8 cellular contexts compared by ENCODE assay signal in the genomic region with DNA sequence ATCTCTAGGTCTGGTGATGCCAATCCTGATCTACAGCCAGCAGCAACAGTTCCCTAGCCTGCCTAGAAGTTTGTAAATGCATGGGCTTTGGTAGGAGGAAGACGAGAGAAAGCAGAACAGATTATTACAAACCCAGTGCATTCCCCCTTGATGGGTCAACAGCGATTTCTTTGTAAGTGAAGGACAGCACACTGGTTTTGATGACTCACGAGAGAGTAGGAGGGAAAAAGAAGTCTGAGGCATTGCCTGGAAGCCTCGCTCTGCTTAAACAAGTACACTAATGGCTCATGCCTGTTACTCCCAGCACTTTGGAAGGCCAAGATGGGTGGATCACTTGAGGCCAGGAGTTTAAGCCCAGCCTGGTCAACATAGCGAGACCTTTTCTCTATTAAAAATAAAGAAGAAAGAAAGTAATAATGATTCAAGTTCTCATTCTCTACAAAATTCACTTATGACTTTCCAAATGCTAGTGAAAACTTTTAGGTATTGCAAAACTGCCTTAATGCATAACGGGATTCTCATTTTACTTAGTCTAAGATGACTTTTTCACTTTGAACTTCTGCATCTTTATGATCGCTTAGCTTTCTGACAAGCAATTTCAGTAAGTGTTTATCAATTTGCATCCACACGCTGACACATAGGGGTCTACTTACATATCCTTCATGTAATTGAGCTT. TPM values are rescaled to one million over a fixed set of nuclear protein-coding genes. Genes with fewer than 3 reads are reported as not detected.
DNase-seq lines count a peak whose midpoint lies in the region; FAIRE-seq and TF ChIP-seq lines count a peak whose summit lies in the region.

No MANE protein-coding gene starts in this region.

- TF ChIP-seq CTCF in HFFc6 (IDR thresholded peaks at IDR 0.05) (no peak), right atrium auricular region (IDR thresholded peaks at IDR 0.05) (no peak), stomach (IDR thresholded peaks at IDR 0.05) (no peak)

- no peak overlapping the region for H3K4me2 ChIP-seq in neuronal stem cell (ENCODE audit: insufficient read depth, low read length, poor library complexity, severe bottlenecking)

- no peak overlapping the region for H2AFZ ChIP-seq in neuronal stem cell (ENCODE audit: low read length)

- peak overlapping the region; percentile 63 for H3K4me3 Mint-ChIP-seq in HFFc6

- no peaks in the 10 kb centered on the region for H3K36me3 Mint-ChIP-seq in HFFc6 (ENCODE audit: low read depth)

- no peak for TF ChIP-seq EP300 in stomach (IDR thresholded peaks at IDR 0.05)

- no peaks in the 10 kb centered on the region for H3K79me1 ChIP-seq in neuronal stem cell (ENCODE audit: low read depth, low read length)

- peaks cover 51% of the 10 kb centered on the region for H3K4me1 Mint-ChIP-seq in HFFc6 (ENCODE audit: low read depth)

- WGBS in stomach, 5 donors, result 43 to 49% (median 44%) methylated on average over 8 of the region's 8 CpGs
- WGBS in neuronal stem cell (ENCODE audit: extremely low coverage in 2 of 2, insufficient read length in 2 of 2, insufficient replicate concordance in 1 of 2), 2 donors, result no CpG with 5 or more reads among the region's 8 CpGs

- H3K23ac ChIP-seq in neuronal stem cell (ENCODE audit: low read depth, low read length, poor library complexity), result no peak overlapping the region

- H2BK5ac ChIP-seq in neuronal stem cell (ENCODE audit: low read length), result no peak overlapping the region

- peak overlapping the region in 1 of 2 donors; percentile 19 for H3K27ac ChIP-seq in right atrium auricular region
- H3K27ac ChIP-seq in stomach, result peak overlapping the region in 4 of 5 donors; percentile 5 to 76 (median 62)
- no peak overlapping the region for H3K27ac ChIP-seq in neuronal stem cell (replicated peaks; ENCODE audit: low read length)

- no peaks in the 10 kb centered on the region for H3K9me3 Mint-ChIP-seq in HFFc6

- H3K27me3 Mint-ChIP-seq in HFFc6 (ENCODE audit: insufficient read depth), result no peaks in the 10 kb centered on the region

- no peak overlapping the region for H3K4ac ChIP-seq in neuronal stem cell (ENCODE audit: low read length)

- intact Hi-C loops in stomach (cut with DNase I; ENCODE audit: low total_unique reads), result no loop called here

- no peak overlapping the region for H3K9ac ChIP-seq in neuronal stem cell (ENCODE audit: low read depth, low read length, poor library complexity)

- no peak overlapping the region for H4K91ac ChIP-seq in neuronal stem cell (ENCODE audit: low read depth, low read length, poor library complexity)

- H4K8ac ChIP-seq in neuronal stem cell (ENCODE audit: low read depth, low read length), result no peak overlapping the region

- DNase-seq in HFFc6 (peak; percentile 94), right atrium auricular region (ENCODE audit: low spot score) (peak; percentile 76), stomach (peak; percentile 35), neuronal stem cell (ENCODE audit: low spot score) (no peak), DMS53 (lab: John Stamatoyannopoulos, UW) (no peak), GDM1 (lab: John Stamatoyannopoulos, UW) (no peak), COLO668 (lab: John Stamatoyannopoulos, UW; ENCODE audit: unreplicated experiment) (no peak)

- H3K27me3 ChIP-seq in right atrium auricular region (no peaks in the 10 kb centered on the region), stomach (no peaks in the 10 kb centered on the region), neuronal stem cell (ENCODE audit: control insufficient read depth in 3 of 3, insufficient read depth in 3 of 3, low read depth in 1 of 3, low read length in 3 of 3) (no peaks in the 10 kb centered on the region)

- no peak overlapping the region for H2BK12ac ChIP-seq in neuronal stem cell (ENCODE audit: low read length)

- H3K36me3 ChIP-seq in right atrium auricular region (no peaks in the 10 kb centered on the region), stomach (no peaks in the 10 kb centered on the region), neuronal stem cell (replicated peaks in 1 of 2; ENCODE audit: control insufficient read depth in 2 of 2, insufficient read depth in 2 of 2, low read length in 2 of 2) (no peaks in the 10 kb centered on the region)

- FAIRE-seq in TTC549 (lab: Jason Lieb, UNC), result peak; percentile 55

- H3K14ac ChIP-seq in neuronal stem cell (ENCODE audit: low read length), result no peak overlapping the region

- H2BK15ac ChIP-seq in neuronal stem cell (ENCODE audit: low read length), result no peak overlapping the region

- H3K18ac ChIP-seq in neuronal stem cell (ENCODE audit: low read length), result no peak overlapping the region

- H3K4me3 ChIP-seq in right atrium auricular region, result no peak overlapping the region
- no peak overlapping the region for H3K4me3 ChIP-seq in stomach
- no peak overlapping the region for H3K4me3 ChIP-seq in neuronal stem cell (ENCODE audit: low read length in 2 of 2)

- H3K9me3 ChIP-seq in right atrium auricular region, result no peaks in the 10 kb centered on the region
- H3K9me3 ChIP-seq in stomach, result no peaks in the 10 kb centered on the region
- H3K9me3 ChIP-seq in neuronal stem cell (replicated peaks in 1 of 2; ENCODE audit: control insufficient read depth in 2 of 2, insufficient read depth in 1 of 2, low read depth in 1 of 2, low read length in 2 of 2), result no peaks in the 10 kb centered on the region

- TF ChIP-seq POLR2A in stomach (IDR thresholded peaks at IDR 0.05), result no peak

- H2AK5ac ChIP-seq in neuronal stem cell (ENCODE audit: low read depth, low read length), result no peak overlapping the region

- H2BK120ac ChIP-seq in neuronal stem cell (ENCODE audit: low read depth, low read length), result no peak overlapping the region

- peak overlapping the region; percentile 79 for H3K27ac Mint-ChIP-seq in HFFc6

- H3K4me1 ChIP-seq in right atrium auricular region, result peaks cover 0 to 8% of the 10 kb centered on the region in 2 donors
- peaks cover 0 to 36% (median 18%) of the 10 kb centered on the region in 4 donors for H3K4me1 ChIP-seq in stomach
- H3K4me1 ChIP-seq in neuronal stem cell (ENCODE audit: control insufficient read depth in 2 of 2, insufficient read depth in 1 of 2, low read depth in 1 of 2, low read length in 2 of 2), result no peaks in the 10 kb centered on the region

RNA-seq across cellular contexts. Expression of gene USPL1, which starts 47.7 kb away (rescaled TPM):
- 10 to 100 TPM in 4 of 6 experiments, 1 to 10 TPM in 2; 8.0 to 10.9 (median 10.3) TPM for total RNA-seq in HFFc6 (2021; fragmentation: NEBNext Ultra II Directional; extraction: Animal tissue kit (Norgen Biotek cat#: 25700))
- total RNA-seq in right atrium auricular region (10 to 100 TPM; 13.5 to 15.8 TPM), stomach (10 to 100 TPM in 4 of 5 donors, 1 to 10 TPM in 1; 6.4 to 33.9 (median 16.3) TPM)
- 1 to 10 TPM; 5.5 to 7.4 (median 6.1) TPM for polyA plus RNA-seq in stomach
- polyA plus RNA-seq in neuronal stem cell (2013, experiment 1 of 2), result 15.2 TPM
- 15.3 TPM for polyA plus RNA-seq in neuronal stem cell (2013, experiment 2 of 2)

Comparison
In these comparisons a context has a peak if more than half of its experiments do, and no peak if none do; other contexts are left out.
1. DNase-seq: peak in HFFc6 (single experiment), right atrium auricular region (single experiment) and stomach (single experiment); none in neuronal stem cell (single experiment), DMS53 (single experiment), GDM1 (single experiment) and COLO668 (single experiment).